In the genomic region with DNA sequence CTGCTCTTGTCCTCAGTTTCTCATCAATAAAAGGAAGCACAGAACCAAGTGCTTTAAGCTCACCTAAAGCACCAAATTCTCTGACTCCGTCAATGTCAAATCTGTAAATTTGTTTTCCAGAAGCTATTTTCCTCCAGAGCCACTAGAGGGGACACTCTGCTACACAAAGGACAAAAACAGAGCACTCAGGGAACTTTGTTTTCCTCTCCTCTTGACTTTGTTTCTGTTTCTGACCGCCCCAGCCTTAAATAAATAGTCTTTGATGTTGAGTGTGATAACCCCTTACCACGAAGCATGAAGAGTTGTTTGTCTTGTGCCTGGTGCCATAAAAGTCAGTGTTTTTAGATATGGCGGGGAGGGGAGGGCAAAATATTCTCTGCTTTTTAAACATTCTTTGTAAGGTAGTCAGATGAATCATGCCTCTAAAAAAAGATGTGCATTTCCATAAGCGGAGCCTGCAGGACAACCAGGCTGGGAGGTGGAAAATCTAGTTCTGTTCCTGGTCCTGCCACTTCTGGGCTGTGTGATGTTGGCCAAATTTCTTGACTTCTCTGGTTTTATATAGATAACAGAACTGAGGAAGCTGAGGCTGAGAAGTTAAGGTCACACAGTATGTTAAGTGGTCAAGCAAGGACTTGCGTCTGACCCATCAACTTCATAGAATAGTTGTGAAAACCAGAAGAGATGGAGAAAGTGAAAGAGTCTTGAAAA, we compare ENCODE assay signal across 8 cellular contexts. TPM values are rescaled to one million over a fixed set of nuclear protein-coding genes. Genes with fewer than 3 reads are reported as not detected.
DNase-seq lines count a peak whose midpoint lies in the region; FAIRE-seq and TF ChIP-seq lines count a peak whose summit lies in the region.

No MANE protein-coding gene starts in this region.

- intact Hi-C loops in endothelial cell of umbilical vein (cut with micrococcal nuclease) = loop anchor here (1.0 to 2.0 kb wide), 6 partner anchors 49 to 200 kb away; no protein-coding TSS in a partner anchor

- TF ChIP-seq POLR2A in endothelial cell of umbilical vein (IDR thresholded peaks at IDR 0.05; ENCODE audit: low read depth, low read length) = no peak

- H3K4me3 ChIP-seq in SK-N-SH (ENCODE audit: low read depth in 2 of 2, low read length in 1 of 2) (peak overlapping the region in 1 of 2 experiments; percentile 36; a peak in 1 of 4 replicates), endothelial cell of umbilical vein (replicated peaks in 1 of 3; ENCODE audit: insufficient read depth in 1 of 3, low read depth in 1 of 3, low read length in 3 of 3) (peak overlapping the region in 1 of 3 experiments; percentile 31)

- H3K9me2 ChIP-seq in SK-N-SH = no peaks in the 10 kb centered on the region

- H3K9me3 ChIP-seq in SK-N-SH (no peaks in the 10 kb centered on the region; the same call in 1 of the 2 replicates), endothelial cell of umbilical vein (replicated peaks; ENCODE audit: control insufficient read depth, insufficient read depth, low read length) (no peaks in the 10 kb centered on the region)

- DNase-seq in DMS53 treated with DMSO at 0.1 percent for 48 hours (lab: John Stamatoyannopoulos, UW; ENCODE audit: unreplicated experiment) (peak; percentile 94), GM20000 (ENCODE audit: low spot score) (peak; percentile 75), LHCN-M2 (ENCODE audit: low read depth) (peak; percentile 86), SK-N-SH (peak; percentile 70), endothelial cell of umbilical vein (ENCODE audit: low read depth, low spot score) (peak; percentile 92), middle frontal gyrus (ENCODE audit: extremely low spot score, low spot score) (peak; percentile 65), OCI-M2 (lab: John Stamatoyannopoulos, UW; ENCODE audit: unreplicated experiment) (no peak)
- DNase-seq in activated naive CD4-positive, alpha-beta T cell treated with anti-CD3 and anti-CD28 coated beads, Interleukin-2, amount 50 U/mL, for 16 hours = no peak

- H3K27ac ChIP-seq in SK-N-SH (ENCODE audit: low read depth in 2 of 2, low read length in 1 of 2) (peak overlapping the region; percentile 53 to 61; a peak in 3 of 4 replicates), endothelial cell of umbilical vein (ENCODE audit: insufficient read depth, low read depth, low read length) (peak overlapping the region; percentile 53)

- H4K20me1 ChIP-seq in SK-N-SH (ENCODE audit: insufficient read depth) = no peaks in the 10 kb centered on the region
- no peaks in the 10 kb centered on the region for H4K20me1 ChIP-seq in endothelial cell of umbilical vein (replicated peaks; ENCODE audit: control insufficient read depth, extremely low read depth, insufficient read depth, low read length)

- H3K79me2 ChIP-seq in SK-N-SH (ENCODE audit: insufficient read depth) (no peaks in the 10 kb centered on the region), endothelial cell of umbilical vein (ENCODE audit: control insufficient read depth, insufficient read depth, low read length) (no peaks in the 10 kb centered on the region)

- no peaks in the 10 kb centered on the region for H3K27me3 ChIP-seq in SK-N-SH (ENCODE audit: insufficient read depth)
- H3K27me3 ChIP-seq in endothelial cell of umbilical vein (ENCODE audit: control insufficient read depth in 2 of 2, insufficient read depth in 2 of 2, low read length in 2 of 2) = no peaks in the 10 kb centered on the region

- peak; percentile 68 for FAIRE-seq in endothelial cell of umbilical vein (lab: Jason Lieb, UNC)

- CTCF ChIA-PET in SK-N-SH (lab: Yijun Ruan, JAX) = interaction anchor here (0.5 to 5.5 kb wide), 56 partner anchors 9 to 869 kb away, joined by 3 to 123 read pairs (median 5); partner anchors contain the start of gene RASA2
- CTCF ChIA-PET in endothelial cell of umbilical vein (lab: Charles Lee) = interaction anchor here (0.7 to 5.2 kb wide), 41 partner anchors 9 to 200 kb away, joined by 3 to 153 read pairs (median 8); partner anchors contain the start of gene PXYLP1

- H3K9ac ChIP-seq in SK-N-SH (peak overlapping the region; percentile 44; the same call in 1 of the 2 replicates), endothelial cell of umbilical vein (replicated peaks; ENCODE audit: extremely low read depth, insufficient read depth, low read length) (peak overlapping the region; percentile 32)

- H3K4me1 ChIP-seq in SK-N-SH (ENCODE audit: control insufficient read depth in 1 of 2, insufficient read depth in 2 of 2, low read depth in 1 of 2, low read length in 1 of 2) (peaks cover 2 to 17% of the 10 kb centered on the region in 2 experiments; a peak in 2 of 4 replicates), endothelial cell of umbilical vein (ENCODE audit: control insufficient read depth, extremely low read depth, insufficient read depth, low read length) (peaks cover 18% of the 10 kb centered on the region)

- H3K36me3 ChIP-seq in SK-N-SH (replicated peaks in 1 of 2; ENCODE audit: control insufficient read depth in 1 of 2, insufficient read depth in 2 of 2, low read length in 1 of 2) (no peaks in the 10 kb centered on the region), endothelial cell of umbilical vein (ENCODE audit: control insufficient read depth in 2 of 2, extremely low read depth in 1 of 2, insufficient read depth in 2 of 2, low read length in 2 of 2) (no peaks in the 10 kb centered on the region)

- BruUV-seq in endothelial cell of umbilical vein (replicated peaks; lab: Mats Ljungman, UMichigan) = no TSS peak

- peak in 1 of 2 experiments; percentile 63; a peak in 2 of 4 replicates for TF ChIP-seq EP300 in SK-N-SH (IDR thresholded peaks at IDR 0.05; ENCODE audit: borderline replicate concordance in 1 of 2, low read depth in 1 of 2, low read length in 1 of 2)

- 24% methylated on average over 6 of the region's 6 CpGs for WGBS in SK-N-SH (ENCODE audit: low lambda C conversion rate)

- H2AFZ ChIP-seq in SK-N-SH (ENCODE audit: low read depth) (peak overlapping the region; percentile 94), endothelial cell of umbilical vein (ENCODE audit: low read depth, low read length) (peak overlapping the region; percentile 66)

- dilution Hi-C loops in endothelial cell of umbilical vein (cut with MboI; ENCODE audit: extremely low pct_ligation_motif_present, low sequenced_read_pairs) = no loop called here

- POLR2A ChIA-PET in SK-N-SH (lab: Yijun Ruan, JAX) = interaction anchor here (0.6 to 0.9 kb wide), 2 partner anchors 9 to 49 kb away, joined by 3 read pairs; no protein-coding TSS in a partner anchor
- POLR2A ChIA-PET in endothelial cell of umbilical vein (lab: Charles Lee) = interaction anchor here (0.5 to 0.7 kb wide), 2 partner anchors 44 to 81 kb away, joined by 3 read pairs; no protein-coding TSS in a partner anchor

- H3K9me1 ChIP-seq in endothelial cell of umbilical vein (replicated peaks; ENCODE audit: control insufficient read depth, extremely low read depth, insufficient read depth, low read length) = no peaks in the 10 kb centered on the region

- peak; percentile 93 for TF ChIP-seq RAD21 in SK-N-SH (IDR thresholded peaks at IDR 0.05; ENCODE audit: low read length)

- peaks cover 29% of the 10 kb centered on the region for H3F3A ChIP-seq in SK-N-SH (replicated peaks; ENCODE audit: insufficient read depth)

- H3K4me2 ChIP-seq in SK-N-SH = peak overlapping the region; percentile 36
- peak overlapping the region; percentile 63 for H3K4me2 ChIP-seq in endothelial cell of umbilical vein (ENCODE audit: insufficient read depth, low read length)

- TF ChIP-seq CTCF in GM20000 (IDR thresholded peaks at IDR 0.05; ENCODE audit: extremely low read depth, missing control alignments) (peak; percentile 56), SK-N-SH (IDR thresholded peaks at IDR 0.05) (peak; percentile 86), endothelial cell of umbilical vein (IDR thresholded peaks at IDR 0.05; ENCODE audit: extremely low read depth in 1 of 2, insufficient read depth in 1 of 2, low read depth in 1 of 2, low read length in 2 of 2) (peak; percentile 69 to 72)

TF ChIP-seq in SK-N-SH, 30 proteins besides CTCF, POLR2A, EP300 and RAD21 (continues in another document):
- TF ChIP-seq MAX (IDR thresholded peaks at IDR 0.05; ENCODE audit: low read depth) (peak; percentile 53; the same call in 1 of the 2 replicates), SMC3 (IDR thresholded peaks at IDR 0.05; ENCODE audit: low read depth, low read length) (peak; percentile 87), POLR2AphosphoS5 (IDR thresholded peaks at IDR 0.05; ENCODE audit: low read depth, low read length) (no peak), RFX5 (IDR thresholded peaks at IDR 0.05; ENCODE audit: low read length) (no peak), MEF2A (IDR thresholded peaks at IDR 0.05; ENCODE audit: borderline replicate concordance, low read depth) (peak; percentile 88), EZH2phosphoT487 (IDR thresholded peaks at IDR 0.05; ENCODE audit: borderline replicate concordance, low read depth) (no peak)

TF ChIP-seq in endothelial cell of umbilical vein, 7 proteins besides CTCF, POLR2A, EP300 and RAD21:
- no peak for TF ChIP-seq MYC (IDR thresholded peaks at IDR 0.05; ENCODE audit: low read depth, low read length)
- peak; percentile 34 for TF ChIP-seq JUN (IDR thresholded peaks at IDR 0.05; ENCODE audit: borderline replicate concordance, insufficient read depth, insufficient read length, low read depth)
- TF ChIP-seq POLR2AphosphoS5 (IDR thresholded peaks at IDR 0.05; ENCODE audit: insufficient read depth, low read depth, low read length) = peak; percentile 66
- peak; percentile 77 for TF ChIP-seq FOS (IDR thresholded peaks at IDR 0.05; ENCODE audit: borderline replicate concordance, insufficient read depth, low read length)
- TF ChIP-seq EZH2 (IDR thresholded peaks at IDR 0.05; ENCODE audit: borderline replicate concordance, low read depth, low read length, severe bottlenecking) = no peak
- TF ChIP-seq MAX (IDR thresholded peaks at IDR 0.05; ENCODE audit: insufficient read depth, insufficient read length) = no peak
- peak; percentile 95 for TF ChIP-seq GATA2 (IDR thresholded peaks at IDR 0.05; ENCODE audit: insufficient read depth, insufficient read length, low read depth, low read length)

RNA-seq across cellular contexts. Expression of gene ZBTB38, which starts 7.3 kb away (rescaled TPM):
- 153 and 164 TPM in 2 replicates for total RNA-seq in LHCN-M2 (2014; rRNA removed)
- polyA plus RNA-seq in LHCN-M2 (2012) = 23.5 TPM
- 10.1 and 11.3 TPM in 2 replicates for polyA plus RNA-seq in SK-N-SH (2012; rRNA removed)
- polyA plus RNA-seq in SK-N-SH (2012; cell fraction: cytosol; rRNA removed) = 11.6 and 11.7 TPM in 2 replicates
- 20.0 and 21.9 TPM in 2 replicates for polyA plus RNA-seq in SK-N-SH (2012; cell fraction: nucleus; rRNA removed)
- total RNA-seq in endothelial cell of umbilical vein = 83.4 and 85.2 TPM in 2 replicates
- polyA plus RNA-seq in endothelial cell of umbilical vein = 25.5 and 31.1 TPM in 2 replicates
- polyA plus RNA-seq in endothelial cell of umbilical vein (2011; cell fraction: cytosol; rRNA removed) = 30.2 and 30.5 TPM in 2 replicates
- 57.4 and 59.3 TPM in 2 replicates for polyA plus RNA-seq in endothelial cell of umbilical vein (2011; cell fraction: nucleus; rRNA removed)
- 58.5 and 77.2 TPM in 2 replicates for polyA plus RNA-seq in endothelial cell of umbilical vein (2012)
- 130 and 159 TPM in 2 replicates for polyA minus RNA-seq in endothelial cell of umbilical vein
- 30.9 TPM for polyA minus RNA-seq in endothelial cell of umbilical vein (2011; cell fraction: cytosol; rRNA and poly(A)+ RNA removed)
- 158 and 229 TPM in 2 replicates for polyA minus RNA-seq in endothelial cell of umbilical vein (2011; cell fraction: nucleus; rRNA and poly(A)+ RNA removed)

Comparison
In these comparisons a context has a peak if more than half of its experiments do, and no peak if none do; other contexts are left out.
1. DNase-seq: peak in DMS53 treated with DMSO at 0.1 percent for 48 hours (single experiment), GM20000 (single experiment), LHCN-M2 (single experiment), SK-N-SH (single experiment), endothelial cell of umbilical vein (single experiment) and middle frontal gyrus (single experiment); none in OCI-M2 (single experiment) and activated naive CD4-positive, alpha-beta T cell treated with anti-CD3 and anti-CD28 coated beads, Interleukin-2, amount 50 U/mL, for 16 hours (single experiment).
2. Peak in every context shown above with its lines, with median percentiles within 50 percentile points of each other: CTCF ChIP-seq.